ENCODE assay signal across 6 cellular contexts in genomic region chr19:5621945-5622464, GRCh38. TPM values are rescaled to one million over a fixed set of nuclear protein-coding genes. Genes with fewer than 3 reads are reported as not detected.
DNase-seq lines count a peak whose midpoint lies in the region; ATAC-seq and TF ChIP-seq lines count a peak whose summit lies in the region.

No MANE protein-coding gene starts in this region.

- H3K27me3 Mint-ChIP-seq in naive thymus-derived CD8-positive, alpha-beta T cell: peaks cover 0 to 3% (median 0%) of the 10 kb centered on the region in 5 donors

- H3K27me3 ChIP-seq in Loucy (ENCODE audit: insufficient read depth, low read length, poor library complexity, severe bottlenecking): peaks cover 6% of the 10 kb centered on the region

- POLR2A ChIA-PET in naive thymus-derived CD8-positive, alpha-beta T cell (lab: Charles Lee): interaction anchor here (1.0 to 5.4 kb wide), 15 partner anchors 13 to 653 kb away, joined by 3 to 41 read pairs (median 5); partner anchors contain the start of genes CATSPERD, DUS3L, HSD11B1L and KDM4B

- H3K36me3 Mint-ChIP-seq in naive thymus-derived CD8-positive, alpha-beta T cell: peaks cover 11 to 66% (median 20%) of the 10 kb centered on the region in 3 donors

- no peaks in the 10 kb centered on the region for H3K9me3 ChIP-seq in Loucy (ENCODE audit: insufficient read depth, low read depth, low read length)

- H2AFZ ChIP-seq in Loucy (ENCODE audit: low read length): peak overlapping the region; percentile 81

- DNase-seq in astrocyte of the spinal cord (ENCODE audit: low read depth, low spot score) (no peak), GM19240 (ENCODE audit: insufficient read length, low spot score) (no peak), NCI-H187 (lab: John Stamatoyannopoulos, UW) (no peak)
- DNase-seq in naive thymus-derived CD8-positive, alpha-beta T cell: peak in 4 of 10 donors; percentile 13 to 26 (median 18)

- peak overlapping the region; percentile 88 for H3K9ac ChIP-seq in Loucy (ENCODE audit: low read depth, low read length, poor library complexity, severe bottlenecking)

- ATAC-seq in naive thymus-derived CD8-positive, alpha-beta T cell: no peak
- no peak for ATAC-seq in HG03097 (IDR thresholded peaks at IDR 0.05; ENCODE audit: low FRiP score, unreplicated experiment)

- H3K4me3 ChIP-seq in Loucy (ENCODE audit: low read length, poor library complexity, severe bottlenecking) (peak overlapping the region; percentile 100), astrocyte of the spinal cord (ENCODE audit: low read depth, low read length) (peak overlapping the region; percentile 99)

- peaks cover 88% of the 10 kb centered on the region for H4K20me1 ChIP-seq in Loucy (ENCODE audit: insufficient read depth, low read length, poor library complexity, severe bottlenecking)

- in situ Hi-C loops in astrocyte of the spinal cord (cut with HindIII; ENCODE audit: low sequenced_read_pairs): no loop called here

- peak overlapping the region; percentile 94 to 100 (median 100) for H3K27ac Mint-ChIP-seq in naive thymus-derived CD8-positive, alpha-beta T cell

- H3F3A ChIP-seq in Loucy (ENCODE audit: low read depth): no peaks in the 10 kb centered on the region

- TF ChIP-seq CTCF in Loucy (conservative IDR thresholded peaks at IDR 0.05; ENCODE audit: low read length): no peak
- no peak for TF ChIP-seq CTCF in astrocyte of the spinal cord (IDR thresholded peaks at IDR 0.05; ENCODE audit: low read depth, low read length)

- peaks cover 26% of the 10 kb centered on the region; the same call in 1 of the 2 replicates for H3K36me3 ChIP-seq in Loucy (ENCODE audit: insufficient read depth, low read length)

- no peaks in the 10 kb centered on the region for H3K9me2 ChIP-seq in Loucy (replicated peaks; ENCODE audit: low read depth, low read length)

- H3K79me2 ChIP-seq in Loucy (ENCODE audit: insufficient read depth, low read length): peaks cover 97% of the 10 kb centered on the region

- H3K4me3 Mint-ChIP-seq in naive thymus-derived CD8-positive, alpha-beta T cell: peak overlapping the region; percentile 95 to 100 (median 100)

- H3K4me1 Mint-ChIP-seq in naive thymus-derived CD8-positive, alpha-beta T cell: peaks cover 42 to 82% (median 70%) of the 10 kb centered on the region in 4 donors

- no peaks in the 10 kb centered on the region for H3K9me3 Mint-ChIP-seq in naive thymus-derived CD8-positive, alpha-beta T cell

- peaks cover 61% of the 10 kb centered on the region for H3K4me1 ChIP-seq in Loucy (ENCODE audit: insufficient read depth, low read length, poor library complexity, severe bottlenecking)

- peak overlapping the region; percentile 98 for H3K4me2 ChIP-seq in Loucy (ENCODE audit: low read depth, low read length, poor library complexity, severe bottlenecking)

RNA-seq across cellular contexts. Expression of gene SAFB2, which starts 0.6 kb away (rescaled TPM):
- total RNA-seq in naive thymus-derived CD8-positive, alpha-beta T cell: 100 to 1,000 TPM; 218 to 221 TPM
- polyA plus RNA-seq in naive thymus-derived CD8-positive, alpha-beta T cell: 10 to 100 TPM; 25.8 to 47.4 (median 28.7) TPM

RNA-seq across cellular contexts. Expression of gene SAFB, which starts 0.9 kb away (rescaled TPM):
- total RNA-seq in naive thymus-derived CD8-positive, alpha-beta T cell: 100 to 1,000 TPM; 188 to 191 TPM
- 100 to 1,000 TPM in 1 of 3 donors, 10 to 100 TPM in 2; 28.6 to 135 (median 59.3) TPM for polyA plus RNA-seq in naive thymus-derived CD8-positive, alpha-beta T cell

RNA-seq across cellular contexts. Expression of gene TINCR, which starts 54.3 kb away (rescaled TPM):
- 1 to 10 TPM; 2.2 to 2.3 TPM for total RNA-seq in naive thymus-derived CD8-positive, alpha-beta T cell
- under 1 TPM in 1 of 3 donors, not detected in 2; 0.09 TPM for polyA plus RNA-seq in naive thymus-derived CD8-positive, alpha-beta T cell

RNA-seq across cellular contexts. Expression of gene MICOS13, which starts 58.3 kb away (rescaled TPM):
- 10 to 100 TPM; 40.1 to 40.6 TPM for total RNA-seq in naive thymus-derived CD8-positive, alpha-beta T cell
- 100 to 1,000 TPM in 2 of 3 donors, 10 to 100 TPM in 1; 95.5 to 110 (median 102) TPM for polyA plus RNA-seq in naive thymus-derived CD8-positive, alpha-beta T cell

RNA-seq across cellular contexts. Expression of gene HSD11B1L, which starts 58.8 kb away (rescaled TPM):
- 1 to 10 TPM; 2.8 to 4.1 TPM for total RNA-seq in naive thymus-derived CD8-positive, alpha-beta T cell
- polyA plus RNA-seq in naive thymus-derived CD8-positive, alpha-beta T cell: 1 to 10 TPM; 5.5 to 6.0 (median 5.7) TPM
